Comparison of ENCODE assay signal across 8 cellular contexts in genomic region chrX:319579-320125, GRCh38. TPM values are rescaled to one million over a fixed set of nuclear protein-coding genes. Genes with fewer than 3 reads are reported as not detected.
DNase-seq lines count a peak whose midpoint lies in the region; ATAC-seq and TF ChIP-seq lines count a peak whose summit lies in the region.

No MANE protein-coding gene starts in this region.

- peak overlapping the region; percentile 100 for H3K9ac ChIP-seq in skeletal muscle satellite cell (ENCODE audit: low read depth, low read length)

- H3K36me3 ChIP-seq in HAP-1 (replicated peaks) (peaks cover 7% of the 10 kb centered on the region), hepatocyte (replicated peaks; ENCODE audit: insufficient read depth, low read depth) (no peaks in the 10 kb centered on the region), skeletal muscle satellite cell (ENCODE audit: insufficient read depth, low read length) (peaks cover 13% of the 10 kb centered on the region)

- peak overlapping the region; percentile 86 for H3K27ac Mint-ChIP-seq in activated T-helper 2 cell treated with anti-CD3 and anti-CD28 coated beads, Interferon-gamma antibody, Interleukin-2, Interleukin-4, amounts not matched to agents 10 μg/mL and 5 μg/mL and 100 μg/mL, durations not matched to agents 14 hours and 24 hours and 36 hours

- H3K4me3 ChIP-seq in HAP-1 = peak overlapping the region; percentile 94
- peak overlapping the region; percentile 87 for H3K4me3 ChIP-seq in hepatocyte
- H3K4me3 ChIP-seq in skeletal muscle satellite cell (ENCODE audit: low read length) = peak overlapping the region; percentile 98

- H3K79me2 ChIP-seq in hepatocyte = peaks cover 21% of the 10 kb centered on the region

- intact Hi-C loops in activated T-helper 2 cell treated with anti-CD3 and anti-CD28 coated beads, Interferon-gamma antibody, Interleukin-2, Interleukin-4, amounts not matched to agents 10 μg/mL and 5 μg/mL and 100 μg/mL, durations not matched to agents 14 hours and 24 hours and 36 hours (cut with micrococcal nuclease) = loop anchor here (2.0 to 5.0 kb wide), 2 partner anchors 1073 to 1273 kb away; partner anchors contain the start of genes AKAP17A and SLC25A6

- H3K9me3 ChIP-seq in HAP-1 (no peaks in the 10 kb centered on the region), hepatocyte (ENCODE audit: low read depth) (no peaks in the 10 kb centered on the region), skeletal muscle satellite cell (replicated peaks; ENCODE audit: low read length) (no peaks in the 10 kb centered on the region)

- peaks cover 22% of the 10 kb centered on the region for H3K4me1 Mint-ChIP-seq in activated T-helper 2 cell treated with anti-CD3 and anti-CD28 coated beads, Interferon-gamma antibody, Interleukin-2, Interleukin-4, amounts not matched to agents 10 μg/mL and 5 μg/mL and 100 μg/mL, durations not matched to agents 14 hours and 24 hours and 36 hours (ENCODE audit: low read depth)

- peaks cover 12% of the 10 kb centered on the region for H3K36me3 Mint-ChIP-seq in activated T-helper 2 cell treated with anti-CD3 and anti-CD28 coated beads, Interferon-gamma antibody, Interleukin-2, Interleukin-4, amounts not matched to agents 10 μg/mL and 5 μg/mL and 100 μg/mL, durations not matched to agents 14 hours and 24 hours and 36 hours (ENCODE audit: low read depth)

- DNase-seq in HAP-1 (ENCODE audit: low spot score in 2 of 2) (peak in 1 of 2 experiments; percentile 13), hepatocyte (ENCODE audit: low spot score) (no peak), SIG-M5 treated with dmso at 0.1 percent for 504 hours (lab: John Stamatoyannopoulos, UW; ENCODE audit: unreplicated experiment) (no peak), DMS 273 treated with DMSO at 0.1 percent for 48 hours (lab: John Stamatoyannopoulos, UW) (no peak)
- DNase-seq in activated T-helper 2 cell treated with anti-CD3 and anti-CD28 coated beads, Interferon-gamma antibody, Interleukin-2, Interleukin-4, amounts not matched to agents 10 μg/mL and 5 μg/mL and 100 μg/mL, durations not matched to agents 14 hours and 24 hours and 36 hours (ENCODE audit: low spot score) = no peak

- H3K4me1 ChIP-seq in HAP-1 (no peaks in the 10 kb centered on the region), hepatocyte (ENCODE audit: insufficient read depth) (peaks cover 4% of the 10 kb centered on the region), skeletal muscle satellite cell (ENCODE audit: control insufficient read depth, insufficient read depth, low read length) (no peaks in the 10 kb centered on the region)

- TF ChIP-seq CTCF in hepatocyte (IDR thresholded peaks at IDR 0.05; ENCODE audit: poor library complexity) = no peak

- no peak for ATAC-seq in GM18498 (IDR thresholded peaks at IDR 0.05; ENCODE audit: unreplicated experiment)
- no peak for ATAC-seq in activated CD4-positive, CD25-positive, alpha-beta regulatory T cell treated with anti-CD3 and anti-CD28 coated beads, Interleukin-2, amount 50 U/mL, for 24 hours

- peak overlapping the region; percentile 94 for H3K4me2 ChIP-seq in hepatocyte
- peak overlapping the region; percentile 100 for H3K4me2 ChIP-seq in skeletal muscle satellite cell (ENCODE audit: low read length)

- under 1% methylated on average over 17 of the region's 41 CpGs for WGBS in hepatocyte (ENCODE audit: low lambda C conversion rate, missing lambda C conversion rate)

- H3K4me3 Mint-ChIP-seq in activated T-helper 2 cell treated with anti-CD3 and anti-CD28 coated beads, Interferon-gamma antibody, Interleukin-2, Interleukin-4, amounts not matched to agents 10 μg/mL and 5 μg/mL and 100 μg/mL, durations not matched to agents 14 hours and 24 hours and 36 hours (ENCODE audit: low read depth) = peak overlapping the region; percentile 89

- no peaks in the 10 kb centered on the region for H3K27me3 ChIP-seq in HAP-1 (ENCODE audit: low read depth)
- no peaks in the 10 kb centered on the region for H3K27me3 ChIP-seq in hepatocyte
- no peaks in the 10 kb centered on the region for H3K27me3 ChIP-seq in skeletal muscle satellite cell (ENCODE audit: control insufficient read depth, insufficient read depth, low read length)

- H3K27ac ChIP-seq in hepatocyte = peak overlapping the region; percentile 82

- in situ Hi-C loops in HAP-1 (cut with MboI; ENCODE audit: low sequenced_read_pairs) = loop anchor here (5.0 kb wide), 1 partner anchor 42 kb away; no protein-coding TSS in a partner anchor

- H2AFZ ChIP-seq in hepatocyte = no peak overlapping the region

- no peaks in the 10 kb centered on the region for H3K27me3 Mint-ChIP-seq in activated T-helper 2 cell treated with anti-CD3 and anti-CD28 coated beads, Interferon-gamma antibody, Interleukin-2, Interleukin-4, amounts not matched to agents 10 μg/mL and 5 μg/mL and 100 μg/mL, durations not matched to agents 14 hours and 24 hours and 36 hours (ENCODE audit: low read depth)

- no peaks in the 10 kb centered on the region for H3K9me3 Mint-ChIP-seq in activated T-helper 2 cell treated with anti-CD3 and anti-CD28 coated beads, Interferon-gamma antibody, Interleukin-2, Interleukin-4, amounts not matched to agents 10 μg/mL and 5 μg/mL and 100 μg/mL, durations not matched to agents 14 hours and 24 hours and 36 hours

- H3K9me2 ChIP-seq in hepatocyte (replicated peaks; ENCODE audit: insufficient read depth) = no peaks in the 10 kb centered on the region

- peaks cover 8% of the 10 kb centered on the region for H4K20me1 ChIP-seq in hepatocyte (ENCODE audit: insufficient read depth, poor library complexity, severe bottlenecking)

RNA-seq across cellular contexts. Expression of gene GTPBP6, which starts 1.1 kb away (rescaled TPM):
- total RNA-seq in activated T-helper 2 cell treated with anti-CD3 and anti-CD28 coated beads, Interferon-gamma antibody, Interleukin-2, Interleukin-4, amounts not matched to agents 10 μg/mL and 5 μg/mL and 100 μg/mL, durations not matched to agents 14 hours and 24 hours and 36 hours = 65.5 and 67.0 TPM in 2 replicates
- 39.6 and 40.7 TPM in 2 replicates for total RNA-seq in hepatocyte
- 69.2 and 69.3 TPM in 2 replicates for polyA plus RNA-seq in hepatocyte
- 46.7 and 46.9 TPM in 2 replicates for total RNA-seq in skeletal muscle satellite cell (2012; rRNA removed)

RNA-seq across cellular contexts. Expression of gene PLCXD1, which starts 38.5 kb away (rescaled TPM):
- total RNA-seq in activated T-helper 2 cell treated with anti-CD3 and anti-CD28 coated beads, Interferon-gamma antibody, Interleukin-2, Interleukin-4, amounts not matched to agents 10 μg/mL and 5 μg/mL and 100 μg/mL, durations not matched to agents 14 hours and 24 hours and 36 hours = 58.8 and 60.0 TPM in 2 replicates
- 34.1 and 40.1 TPM in 2 replicates for total RNA-seq in hepatocyte
- polyA plus RNA-seq in hepatocyte = 22.0 and 25.7 TPM in 2 replicates
- total RNA-seq in skeletal muscle satellite cell (2012; rRNA removed) = 3.0 and 15.5 TPM in 2 replicates
